ENCODE assay signal across 2 cellular contexts in genomic region chr3:195835791-195836190, GRCh38.
TF ChIP-seq lines count a peak whose summit lies in the region.

No MANE protein-coding gene starts in this region.

TF ChIP-seq in H1, 55 proteins besides CTCF, POLR2A, EP300 and RAD21:
- TF ChIP-seq POLR2AphosphoS5 (IDR thresholded peaks at IDR 0.05; ENCODE audit: low read depth, low read length) (no peak), SIN3A (conservative IDR thresholded peaks at IDR 0.05 in 1 of 2, IDR thresholded peaks at IDR 0.05 in 1 of 2; ENCODE audit: low read depth in 1 of 2, low read length in 2 of 2) (no peak), MAFK (IDR thresholded peaks at IDR 0.05; ENCODE audit: low read depth, low read length) (no peak), TAF1 (IDR thresholded peaks at IDR 0.05; ENCODE audit: low read depth, low read length) (no peak), E2F6 (IDR thresholded peaks at IDR 0.05) (no peak), CHD7 (IDR thresholded peaks at IDR 0.05; ENCODE audit: insufficient replicate concordance, low read length) (no peak), RXRA (IDR thresholded peaks at IDR 0.05; ENCODE audit: insufficient read depth, low read depth, low read length) (no peak), BRCA1 (IDR thresholded peaks at IDR 0.05; ENCODE audit: low read depth, low read length) (no peak), CTBP2 (IDR thresholded peaks at IDR 0.05; ENCODE audit: borderline replicate concordance, insufficient read depth, insufficient read length, low read length) (no peak), RFX5 (IDR thresholded peaks at IDR 0.05; ENCODE audit: borderline replicate concordance, low read depth, low read length) (no peak), KDM1A (IDR thresholded peaks at IDR 0.05; ENCODE audit: borderline replicate concordance, low read length) (no peak), KDM4A (IDR thresholded peaks at IDR 0.05; ENCODE audit: low read depth, low read length, severe bottlenecking) (no peak), TAF7 (optimal IDR thresholded peaks at IDR 0.05; ENCODE audit: borderline replicate concordance, low read depth, low read length) (no peak), EGR1 (IDR thresholded peaks at IDR 0.05; ENCODE audit: borderline replicate concordance, low read depth, low read length) (no peak), GABPA (IDR thresholded peaks at IDR 0.05; ENCODE audit: borderline replicate concordance, insufficient read depth, low read length) (no peak), NRF1 (IDR thresholded peaks at IDR 0.05; ENCODE audit: low read depth, low read length) (no peak), GTF2F1 (IDR thresholded peaks at IDR 0.05; ENCODE audit: borderline replicate concordance, low read depth, low read length) (no peak)
TF ChIP-seq in H1: peak in this region for 0.

TF ChIP-seq in HEK293T, 16 proteins besides CTCF, POLR2A, EP300 and RAD21:
- TF ChIP-seq TARDBP (IDR thresholded peaks at IDR 0.05) (no peak), SP1 (IDR thresholded peaks at IDR 0.05) (no peak), SUZ12 (IDR thresholded peaks at IDR 0.05) (no peak), HDGF (IDR thresholded peaks at IDR 0.05; ENCODE audit: borderline replicate concordance) (no peak), LEF1 (IDR thresholded peaks at IDR 0.05; ENCODE audit: borderline replicate concordance) (no peak), CTBP1 (IDR thresholded peaks at IDR 0.05; ENCODE audit: borderline replicate concordance) (no peak), BHLHE40 (IDR thresholded peaks at IDR 0.05; ENCODE audit: borderline replicate concordance) (no peak), FOXA1 (IDR thresholded peaks at IDR 0.05) (no peak), FOXK2 (IDR thresholded peaks at IDR 0.05) (no peak), NFRKB (IDR thresholded peaks at IDR 0.05) (no peak), ELF4 (IDR thresholded peaks at IDR 0.05) (no peak), ARNT (IDR thresholded peaks at IDR 0.05) (no peak), PKNOX1 (IDR thresholded peaks at IDR 0.05) (no peak), FOXM1 (IDR thresholded peaks at IDR 0.05; ENCODE audit: borderline replicate concordance) (no peak), L3MBTL2 (conservative IDR thresholded peaks at IDR 0.05) (no peak), ZNF384 (IDR thresholded peaks at IDR 0.05) (no peak)
